11 cellular contexts compared by ENCODE assay signal in genomic region chrX:18210470-18210869, GRCh38. TPM values are rescaled to one million over a fixed set of nuclear protein-coding genes. Genes with fewer than 3 reads are reported as not detected.
DNase-seq lines count a peak whose midpoint lies in the region; ATAC-seq, FAIRE-seq and TF ChIP-seq lines count a peak whose summit lies in the region.
"Had no signal": no experiment of that assay in that cellular context is flagged by ENCODE, and none has a peak within 500 bp of the region (broad histone marks: within the 10 kb centered on the region; RNA-seq: fewer than 3 reads in every experiment).

No MANE protein-coding gene starts in this region.

- no peaks in the 10 kb centered on the region for H3K9me3 ChIP-seq in K562 (replicated peaks; ENCODE audit: control insufficient read depth, insufficient read depth, low read depth, low read length)
- H3K9me3 ChIP-seq in naive thymus-derived CD4-positive, alpha-beta T cell (ENCODE audit: control insufficient read depth in 2 of 3, low read length in 3 of 3) = no peaks in the 10 kb centered on the region

- WGBS in K562 (ENCODE audit: insufficient coverage, low coverage, missing lambda C conversion rate) = 0% methylated on average over 2 of the region's 2 CpGs

- intact Hi-C loops in K562 (cut with micrococcal nuclease) = loop anchor here (5.0 to 10.0 kb wide), 2 partner anchors 263 to 416 kb away; no protein-coding TSS in a partner anchor
- intact Hi-C loops in naive thymus-derived CD4-positive, alpha-beta T cell (cut with micrococcal nuclease) = loop anchor here in 1 of 2 donors (1.0 kb wide), 2 partner anchors 422 to 513 kb away; no protein-coding TSS in a partner anchor

- H3K27me3 Mint-ChIP-seq in naive thymus-derived CD4-positive, alpha-beta T cell = no peaks in the 10 kb centered on the region

- no peak overlapping the region for H3K27ac Mint-ChIP-seq in naive thymus-derived CD4-positive, alpha-beta T cell

- no peak for FAIRE-seq in K562 (lab: Jason Lieb, UNC)
- FAIRE-seq: urothelium cell line had no signal

- H3K4me1 Mint-ChIP-seq in naive thymus-derived CD4-positive, alpha-beta T cell = no peaks in the 10 kb centered on the region

- H3K9ac ChIP-seq in K562 (ENCODE audit: insufficient read depth in 1 of 2, low read depth in 2 of 2, low read length in 2 of 2) = no peak overlapping the region

- H3K9me1 ChIP-seq in K562 (ENCODE audit: control insufficient read depth, insufficient read depth, low read length) = no peaks in the 10 kb centered on the region

- ATAC-seq in K562 = no peak
- ATAC-seq in naive thymus-derived CD4-positive, alpha-beta T cell = no peak
- no peak for ATAC-seq in GM18517 (IDR thresholded peaks at IDR 0.05; ENCODE audit: unreplicated experiment)
- ATAC-seq in HG03095 (IDR thresholded peaks at IDR 0.05; ENCODE audit: unreplicated experiment) = no peak

- TF ChIP-seq EP300 in K562 (IDR thresholded peaks at IDR 0.05; ENCODE audit: low read length) = no peak

- DNase-seq in EH (ENCODE audit: low read depth) = peak; percentile 0
- peak; percentile 38 for DNase-seq in NCI-H1092 treated with DMSO at 0.1 percent for 48 hours (lab: John Stamatoyannopoulos, UW)
- DNase-seq in K562 (ENCODE audit: extremely low read depth in 1 of 4, low spot score in 3 of 4) = peak in 1 of 4 experiments; percentile 9
- peak in 5 of 9 donors; percentile 0 to 10 (median 7) for DNase-seq in naive thymus-derived CD4-positive, alpha-beta T cell
- DNase-seq in NCI-H524 treated with DMSO at 0.1 percent for 48 hours (lab: John Stamatoyannopoulos, UW) = no peak
- no peak for DNase-seq in activated effector memory CD4-positive, alpha-beta T cell treated with Interleukin-2 at 50 U/mL for 16 hours
- DNase-seq: islet precursor cell, NCI-H2081 had no signal

- no peak overlapping the region for H3K4me3 ChIP-seq in K562
- H3K4me3 ChIP-seq in naive thymus-derived CD4-positive, alpha-beta T cell (ENCODE audit: low read length) = no peak overlapping the region

- no peak overlapping the region for H3K27ac ChIP-seq in K562 (ENCODE audit: extremely low read depth, low read depth, low read length)
- no peak overlapping the region for H3K27ac ChIP-seq in naive thymus-derived CD4-positive, alpha-beta T cell (ENCODE audit: low read depth, low read length)

- no peaks in the 10 kb centered on the region for H4K20me1 ChIP-seq in K562 (replicated peaks; ENCODE audit: control insufficient read depth, insufficient read depth, low read length)

- CTCF ChIA-PET in K562 (lab: Yijun Ruan, JAX; ENCODE audit: low intra/inter-chr PET ratio) = interaction anchor here (0.7 to 1.5 kb wide), 2 partner anchors 265 to 397 kb away, joined by 3 to 5 read pairs; no protein-coding TSS in a partner anchor
- CTCF ChIA-PET in naive thymus-derived CD4-positive, alpha-beta T cell (lab: Charles Lee) = interaction anchor here (1.2 kb wide), 1 partner anchor 265 kb away, joined by 7 read pairs; no protein-coding TSS in a partner anchor

- POLR2A ChIA-PET in K562 (lab: Yijun Ruan, JAX) = no interaction called here
- POLR2A ChIA-PET in naive thymus-derived CD4-positive, alpha-beta T cell (lab: Charles Lee) = no interaction called here

- BruUV-seq in K562 (replicated peaks; lab: Mats Ljungman, UMichigan) = no TSS peak

- no peaks in the 10 kb centered on the region for H3K9me3 Mint-ChIP-seq in naive thymus-derived CD4-positive, alpha-beta T cell

- H3K4me2 ChIP-seq in K562 (ENCODE audit: insufficient read depth, low read length) = no peak overlapping the region

- H3K4me3 Mint-ChIP-seq in naive thymus-derived CD4-positive, alpha-beta T cell = no peak overlapping the region

- no peaks in the 10 kb centered on the region for H3K36me3 ChIP-seq in K562 (ENCODE audit: control insufficient read depth, insufficient read depth, low read length)
- no peaks in the 10 kb centered on the region for H3K36me3 ChIP-seq in naive thymus-derived CD4-positive, alpha-beta T cell (ENCODE audit: control insufficient read depth in 2 of 3, insufficient read depth in 3 of 3, low read length in 3 of 3)

- peak; percentile 31 to 69; a peak in 3 of 4 replicates for TF ChIP-seq RAD21 in K562 (CRISPR knock-in tag; conservative IDR thresholded peaks at IDR 0.05 in 1 of 2, IDR thresholded peaks at IDR 0.05 in 1 of 2)

- no peaks in the 10 kb centered on the region for H3K36me3 Mint-ChIP-seq in naive thymus-derived CD4-positive, alpha-beta T cell

- TF ChIP-seq POLR2A in K562 (conservative IDR thresholded peaks at IDR 0.05) = no peak

- H2AFZ ChIP-seq in K562 (ENCODE audit: low read depth, low read length) = no peak overlapping the region

- H3K27me3 ChIP-seq in K562 (ENCODE audit: control insufficient read depth in 2 of 2, insufficient read depth in 2 of 2, low read length in 2 of 2) = no peaks in the 10 kb centered on the region; a peak in 1 of 5 replicates
- H3K27me3 ChIP-seq in naive thymus-derived CD4-positive, alpha-beta T cell (ENCODE audit: control insufficient read depth in 2 of 2, insufficient read depth in 2 of 2, low read length in 2 of 2) = no peaks in the 10 kb centered on the region

- in situ Hi-C loops in K562 (cut with MboI) = no loop called here

- TF ChIP-seq CTCF in K562 (IDR thresholded peaks at IDR 0.05 in 2 of 3, conservative IDR thresholded peaks at IDR 0.05 in 1 of 3; ENCODE audit: insufficient read depth in 2 of 3, low read depth in 1 of 3, low read length in 3 of 3) = peak in 2 of 3 experiments; percentile 15 to 50; a peak in 3 of 6 replicates

- H3K79me2 ChIP-seq in K562 (ENCODE audit: control insufficient read depth, insufficient read depth, low read length) = no peaks in the 10 kb centered on the region

- H3K4me1 ChIP-seq in K562 (replicated peaks in 1 of 2; ENCODE audit: control insufficient read depth in 2 of 2, insufficient read depth in 2 of 2, low read length in 2 of 2) = no peaks in the 10 kb centered on the region
- no peaks in the 10 kb centered on the region for H3K4me1 ChIP-seq in naive thymus-derived CD4-positive, alpha-beta T cell (ENCODE audit: control insufficient read depth in 2 of 2, insufficient read depth in 2 of 2, low read length in 2 of 2)

TF ChIP-seq in K562, 482 proteins besides CTCF, POLR2A, EP300 and RAD21 (continues in another document):
- TF ChIP-seq KDM1A (IDR thresholded peaks at IDR 0.05) = no peak
- no peak for TF ChIP-seq ZNF592 (IDR thresholded peaks at IDR 0.05)
- no peak for TF ChIP-seq ZNF707 (CRISPR knock-in tag; conservative IDR thresholded peaks at IDR 0.05)

RNA-seq across cellular contexts. Expression of gene BEND2, which starts 10.2 kb away (rescaled TPM):
- total RNA-seq in K562 (2011; cell fraction: chromatin; rRNA removed; ENCODE audit: low replicate concordance) = not detected in 2 replicates
- not detected in 2 replicates for total RNA-seq in K562 (2011; cell fraction: nucleolus; rRNA removed)
- not detected in 2 replicates for total RNA-seq in K562 (2011; cell fraction: nucleoplasm; rRNA removed)
- total RNA-seq in K562 (2014; rRNA removed) (0.09 TPM in 1 of 2 replicates, not detected in the other), K562 (2014; rRNA removed; fragmentation: Illumina TruSeq; extraction: Trizol) (not detected in 2 replicates), K562 (2015; rRNA removed; fragmentation: Illumina TruSeq; extraction: Trizol) (not detected in 2 replicates), K562 (2021) (0.09 TPM in 1 of 2 replicates, not detected in the other)
- polyA plus RNA-seq in K562 (2011; rRNA removed) (0.01 TPM in 1 of 2 replicates, not detected in the other), K562 (2014; fragmentation: Illumina TruSeq; extraction: Trizol) (0.04 and 0.07 TPM in 2 replicates), K562 (2014; fragmentation: Nextera tagmentation; extraction: Ambion mirVana) (under 1 TPM; 0.07 to 0.18 TPM), K562 (2014; rRNA removed) (0.03 TPM in 1 of 2 replicates, not detected in the other)
- polyA plus RNA-seq in K562 (2011; cell fraction: cytosol; rRNA removed) = not detected in 2 replicates
- polyA plus RNA-seq in K562 (2011; cell fraction: nucleus; rRNA removed) = not detected in 2 replicates
- 0.06 and 0.07 TPM in 2 replicates for polyA plus RNA-seq in K562 (2012)
- polyA minus RNA-seq in K562 (2011; rRNA and poly(A)+ RNA removed) = not detected in 2 replicates
- polyA minus RNA-seq in K562 (2011; cell fraction: cytosol; rRNA and poly(A)+ RNA removed) = not detected in 2 replicates
- not detected in 2 replicates for polyA minus RNA-seq in K562 (2011; cell fraction: nucleus; rRNA and poly(A)+ RNA removed)
- under 1 TPM in 1 of 5 experiments, not detected in 4; 0.07 TPM for total RNA-seq in naive thymus-derived CD4-positive, alpha-beta T cell
- not detected for polyA plus RNA-seq in naive thymus-derived CD4-positive, alpha-beta T cell

Comparison
In these comparisons a context has a peak if more than half of its experiments do, and no peak if none do; other contexts are left out.
1. DNase-seq: peak in EH (single experiment), NCI-H1092 treated with DMSO at 0.1 percent for 48 hours (single experiment) and naive thymus-derived CD4-positive, alpha-beta T cell (5 of 9); none in NCI-H524 treated with DMSO at 0.1 percent for 48 hours (single experiment) and activated effector memory CD4-positive, alpha-beta T cell treated with Interleukin-2 at 50 U/mL for 16 hours (single experiment).